13 cellular contexts compared by ENCODE assay signal in the genomic region with DNA sequence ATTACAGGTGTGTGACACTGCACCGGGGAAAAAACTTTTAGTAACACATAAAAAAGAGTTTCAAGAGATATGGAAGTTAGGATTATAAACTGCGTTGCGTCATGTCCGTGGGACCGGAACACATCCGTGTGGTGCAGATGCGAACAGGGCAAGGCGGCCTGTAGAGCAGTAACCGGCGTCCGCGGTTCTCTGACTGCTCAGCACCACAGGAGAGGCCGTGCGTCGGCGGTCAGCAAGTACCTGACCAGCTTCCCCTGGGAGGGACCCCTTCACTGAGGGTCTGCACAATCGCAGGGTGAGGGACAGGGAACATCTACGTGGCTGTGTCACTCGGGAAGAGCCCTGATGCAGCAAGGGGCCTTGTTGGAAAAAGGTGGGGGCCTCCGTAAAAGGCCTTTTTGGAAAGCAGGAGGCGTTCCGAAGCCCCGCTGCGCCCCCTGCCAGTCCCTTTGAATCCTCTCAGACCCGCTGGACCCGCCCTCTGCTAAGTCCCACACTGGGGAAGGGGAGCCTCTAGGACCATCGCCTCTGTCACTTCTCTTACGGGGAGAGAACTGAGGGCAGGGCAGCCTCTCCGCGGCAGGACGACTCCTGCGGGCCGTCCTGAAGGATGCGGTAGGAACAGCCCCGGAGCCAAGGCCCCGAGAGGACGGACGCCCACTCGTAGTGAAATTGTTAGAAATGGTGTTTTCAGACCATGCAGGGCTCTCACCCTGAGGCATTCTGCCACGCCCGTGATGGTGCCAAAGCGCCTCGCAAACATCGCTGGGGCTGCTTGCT.
A peak's percentile ranks its signal among the peaks of the same experiment; 100 is the strongest.
DNase-seq lines count a peak whose midpoint lies in the region; ATAC-seq and TF ChIP-seq lines count a peak whose summit lies in the region.
"Had no signal": no experiment of that assay in that cellular context is flagged by ENCODE, and none has a peak within 500 bp of the region (broad histone marks: within the 10 kb centered on the region; RNA-seq: fewer than 3 reads in every experiment).

No MANE protein-coding gene starts in this region.

- ATAC-seq in right cardiac atrium (peak; percentile 67 to 73), upper lobe of left lung (ENCODE audit: low FRiP score in 2 of 2) (peak; percentile 40 to 62), left lobe of liver (no peak), HG03432 (IDR thresholded peaks at IDR 0.05; ENCODE audit: unreplicated experiment) (no peak)

- H3K4me1 Mint-ChIP-seq in brain (peaks cover 35% of the 10 kb centered on the region), CD14-positive monocyte (no peaks in the 10 kb centered on the region)

- no peaks in the 10 kb centered on the region for H3K36me3 Mint-ChIP-seq in brain
- H3K36me3 Mint-ChIP-seq in CD14-positive monocyte, result no peaks in the 10 kb centered on the region
- H3K36me3 Mint-ChIP-seq: activated naive CD8-positive, alpha-beta T cell had no signal

- H3K27me3 ChIP-seq in right cardiac atrium (ENCODE audit: control insufficient read depth, insufficient read depth), result no peaks in the 10 kb centered on the region
- H3K27me3 ChIP-seq in muscle layer of duodenum (ENCODE audit: low read depth, low read length), result no peaks in the 10 kb centered on the region
- no peaks in the 10 kb centered on the region for H3K27me3 ChIP-seq in upper lobe of left lung

- no peak for TF ChIP-seq POLR2A in upper lobe of left lung (IDR thresholded peaks at IDR 0.05)

- TF ChIP-seq EP300 in upper lobe of left lung (IDR thresholded peaks at IDR 0.05), result no peak

- H3K4me3 ChIP-seq in right cardiac atrium (ENCODE audit: low read length) (peak overlapping the region; percentile 14), muscle layer of duodenum (ENCODE audit: low read depth in 1 of 2, low read length in 2 of 2) (peak overlapping the region; percentile 16 to 34), upper lobe of left lung (peak overlapping the region in 2 of 4 donors; percentile 14 to 18)

- H3K27ac Mint-ChIP-seq in brain, result peak overlapping the region in 1 of 5 experiments; percentile 37
- H3K27ac Mint-ChIP-seq in CD14-positive monocyte, result no peak overlapping the region
- H3K27ac Mint-ChIP-seq: activated naive CD8-positive, alpha-beta T cell; stimulated activated naive CD8-positive, alpha-beta T cell treated with anti-CD3 and anti-CD28 coated beads, Interleukin-15, Interleukin-2, amounts not matched to agents 100 ng/mL and 50 ng/mL, for 24 hours had no signal

- intact Hi-C loops in right cardiac atrium (cut with DNase I) (no loop called here), CD14-positive monocyte (cut with micrococcal nuclease) (no loop called here)

- H3K9me3 Mint-ChIP-seq in brain (no peaks in the 10 kb centered on the region), CD14-positive monocyte (peaks cover 2 to 7% (median 4%) of the 10 kb centered on the region in 7 donors)

- TF ChIP-seq CTCF in brain (conservative IDR thresholded peaks at IDR 0.05) (peak; percentile 26 to 47), upper lobe of left lung (IDR thresholded peaks at IDR 0.05) (no peak), CD14-positive monocyte (IDR thresholded peaks at IDR 0.05) (no peak)

- WGBS in right cardiac atrium, result 12% methylated on average over 44 of the region's 44 CpGs
- 28 to 59% methylated on average over 12 to 44 of the region's 44 CpGs for WGBS in upper lobe of left lung, 2 donors

- peak; percentile 24 to 68 (median 66) for DNase-seq in right cardiac atrium
- DNase-seq in upper lobe of left lung, result peak in 1 of 2 donors; percentile 39
- no peak for DNase-seq in left lobe of liver (ENCODE audit: low spot score)
- DNase-seq in CD14-positive monocyte (ENCODE audit: low spot score), result no peak
- DNase-seq: activated CD8-positive, alpha-beta memory T cell treated with anti-CD3 and anti-CD28 coated beads, Interleukin-2, amount 50 U/mL, for 48 hours; NCI-H2029 treated with DMSO at 0.1 percent for 48 hours had no signal

- H3K36me3 ChIP-seq in muscle layer of duodenum (ENCODE audit: control insufficient read depth in 1 of 2, insufficient read depth in 2 of 2, low read length in 2 of 2) (no peaks in the 10 kb centered on the region), upper lobe of left lung (no peaks in the 10 kb centered on the region)
- H3K36me3 ChIP-seq: prostate gland had no signal

- no peaks in the 10 kb centered on the region for H3K4me1 ChIP-seq in right cardiac atrium (ENCODE audit: control insufficient read depth, insufficient read depth, low read length)
- H3K4me1 ChIP-seq in muscle layer of duodenum (ENCODE audit: control insufficient read depth in 1 of 2, insufficient read depth in 2 of 2, low read length in 2 of 2), result no peaks in the 10 kb centered on the region
- H3K4me1 ChIP-seq in upper lobe of left lung, result no peaks in the 10 kb centered on the region
- H3K4me1 ChIP-seq: prostate gland had no signal

- H3K27me3 Mint-ChIP-seq in brain (peaks cover 5% of the 10 kb centered on the region), CD14-positive monocyte (ENCODE audit: low read depth in 3 of 3) (peaks cover 2 to 8% (median 7%) of the 10 kb centered on the region in 3 donors)

- H3K4me3 Mint-ChIP-seq in brain, result peak overlapping the region; percentile 24 to 72 (median 51)
- H3K4me3 Mint-ChIP-seq in CD14-positive monocyte, result peak overlapping the region in 1 of 2 donors; percentile 56
- H3K4me3 Mint-ChIP-seq: activated naive CD8-positive, alpha-beta T cell; stimulated activated naive CD8-positive, alpha-beta T cell treated with anti-CD3 and anti-CD28 coated beads, Interleukin-15, Interleukin-2, amounts not matched to agents 100 ng/mL and 50 ng/mL, for 24 hours had no signal

- no peaks in the 10 kb centered on the region for H3K9me3 ChIP-seq in right cardiac atrium (ENCODE audit: control insufficient read depth, low read length)
- no peaks in the 10 kb centered on the region for H3K9me3 ChIP-seq in muscle layer of duodenum (ENCODE audit: control insufficient read depth in 1 of 2, low read length in 2 of 2)
- no peaks in the 10 kb centered on the region for H3K9me3 ChIP-seq in upper lobe of left lung
- H3K9me3 ChIP-seq: prostate gland had no signal

- no peak overlapping the region for H3K27ac ChIP-seq in right cardiac atrium (ENCODE audit: low read length)
- no peak overlapping the region for H3K27ac ChIP-seq in muscle layer of duodenum (ENCODE audit: low read length)
- no peak overlapping the region for H3K27ac ChIP-seq in upper lobe of left lung
- H3K27ac ChIP-seq: KMS-11, prostate gland had no signal

Comparison
In these comparisons a context has a peak if more than half of its experiments do, and no peak if none do; other contexts are left out.
1. CTCF ChIP-seq: peak in brain (2 of 2); none in upper lobe of left lung (0 of 6) and CD14-positive monocyte (single experiment).
2. ATAC-seq: peak in right cardiac atrium (2 of 2) and upper lobe of left lung (2 of 2); none in left lobe of liver (single experiment) and HG03432 (single experiment).
3. DNase-seq: peak in right cardiac atrium (3 of 3); none in left lobe of liver (single experiment) and CD14-positive monocyte (single experiment).